1 cellular context compared by ENCODE assay signal in the genomic region with DNA sequence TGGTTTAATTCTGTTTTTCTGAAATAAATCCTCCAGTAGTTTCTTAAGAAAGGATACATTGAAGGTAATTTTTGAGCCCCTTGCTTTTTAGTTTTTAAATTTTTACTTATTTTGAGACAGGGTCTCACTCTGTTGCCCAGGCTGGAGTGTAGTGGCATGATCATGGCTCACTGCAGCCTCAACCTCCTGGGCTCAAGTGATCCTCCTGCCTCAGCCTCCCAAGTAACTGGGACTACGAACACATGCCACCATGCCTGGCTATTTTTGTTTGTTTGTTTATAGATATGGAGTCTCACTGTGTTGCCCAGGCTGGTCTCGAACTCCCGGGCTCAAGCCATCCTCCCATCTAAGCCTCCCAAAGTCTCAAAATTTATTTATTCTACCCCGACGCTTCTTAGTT. TPM values are rescaled to one million over a fixed set of nuclear protein-coding genes. Genes with fewer than 3 reads are reported as not detected.
"Had no signal": no experiment of that assay in that cellular context is flagged by ENCODE, and none has a peak within 500 bp of the region (broad histone marks: within the 10 kb centered on the region; RNA-seq: fewer than 3 reads in every experiment).

No MANE protein-coding gene starts in this region.

RNA-seq across cellular contexts. Expression of a gene that starts 39.0 kb away (rescaled TPM):
- total RNA-seq: activated CD4-positive, alpha-beta T cell treated with anti-CD3 and anti-CD28 coated beads, Interleukin-2, amount 10 ng/mL, durations not matched to agents 24 days and 14 days had no signal
